In the genomic region with DNA sequence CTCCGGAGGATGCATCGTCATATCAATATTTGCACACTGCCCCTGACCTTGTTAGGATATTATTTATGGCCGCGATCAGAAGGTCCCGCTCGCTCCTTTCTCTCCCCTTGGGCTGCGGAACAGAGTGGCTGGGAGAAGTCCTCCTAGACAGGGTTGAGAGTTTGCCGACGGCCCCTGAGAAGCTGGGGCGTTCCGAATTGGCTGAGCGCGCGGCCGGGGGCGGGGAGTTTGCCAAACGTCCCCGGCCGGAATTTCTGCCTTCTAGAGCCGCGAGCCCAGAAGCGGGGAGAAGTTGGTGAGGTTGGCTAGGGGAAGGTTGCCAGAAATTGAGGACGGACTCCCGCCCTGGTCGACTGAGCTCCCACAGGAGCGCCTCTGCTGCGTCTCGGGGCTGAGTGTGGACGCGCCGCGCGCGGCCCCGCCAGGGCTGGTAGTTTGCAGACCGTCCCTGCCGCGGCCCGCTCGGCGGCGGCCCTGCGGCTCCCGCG, we compare ENCODE assay signal across 1 cellular context.
TF ChIP-seq lines count a peak whose summit lies in the region.

No MANE protein-coding gene starts in this region.

TF ChIP-seq in K562, 482 proteins besides CTCF, POLR2A, EP300 and RAD21 (continued from another document):
- TF ChIP-seq ZBTB1 (CRISPR knock-in tag; IDR thresholded peaks at IDR 0.05; ENCODE audit: borderline replicate concordance, low read depth) = 0 out of 2 replicates have a peak, but pooled peaks have one; percentile 62
- TF ChIP-seq, protein P1, sequence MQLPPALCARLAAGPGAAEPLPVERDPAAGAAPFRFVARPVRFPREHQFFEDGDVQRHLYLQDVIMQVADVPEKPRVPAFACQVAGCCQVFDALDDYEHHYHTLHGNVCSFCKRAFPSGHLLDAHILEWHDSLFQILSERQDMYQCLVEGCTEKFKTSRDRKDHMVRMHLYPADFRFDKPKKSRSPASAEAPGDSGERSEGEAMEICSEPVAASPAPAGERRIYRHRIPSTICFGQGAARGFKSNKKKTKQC (CRISPR knock-in tag; IDR thresholded peaks at IDR 0.05) = 0 out of 2 replicates have a peak, but pooled peaks have one; percentile 10
- TF ChIP-seq, protein P2, sequence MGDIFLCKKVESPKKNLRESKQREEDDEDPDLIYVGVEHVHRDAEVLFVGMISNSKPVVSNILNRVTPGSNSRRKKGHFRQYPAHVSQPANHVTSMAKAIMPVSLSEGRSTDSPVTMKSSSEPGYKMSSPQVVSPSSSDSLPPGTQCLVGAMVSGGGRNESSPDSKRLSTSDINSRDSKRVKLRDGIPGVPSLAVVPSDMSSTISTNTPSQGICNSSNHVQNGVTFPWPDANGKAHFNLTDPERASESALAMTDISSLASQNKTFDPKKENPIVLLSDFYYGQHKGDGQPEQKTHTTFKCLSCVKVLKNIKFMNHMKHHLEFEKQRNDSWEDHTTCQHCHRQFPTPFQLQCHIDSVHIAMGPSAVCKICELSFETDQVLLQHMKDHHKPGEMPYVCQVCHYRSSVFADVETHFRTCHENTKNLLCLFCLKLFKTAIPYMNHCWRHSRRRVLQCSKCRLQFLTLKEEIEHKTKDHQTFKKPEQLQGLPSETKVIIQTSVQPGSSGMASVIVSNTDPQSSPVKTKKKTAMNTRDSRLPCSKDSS (IDR thresholded peaks at IDR 0.05; ENCODE audit: low read depth, partially characterized antibody) = no peak
- TF ChIP-seq SMAD4 (CRISPR knock-in tag; conservative IDR thresholded peaks at IDR 0.05) = peak; percentile 72
- TF ChIP-seq MTF1 (CRISPR knock-in tag; IDR thresholded peaks at IDR 0.05; ENCODE audit: borderline replicate concordance) = no peak
- no peak for TF ChIP-seq MYBL2 (IDR thresholded peaks at IDR 0.05; ENCODE audit: low read depth)
- no peak for TF ChIP-seq MYBL2 (CRISPR knock-in tag; IDR thresholded peaks at IDR 0.05; ENCODE audit: borderline replicate concordance)
- TF ChIP-seq, protein P3, sequence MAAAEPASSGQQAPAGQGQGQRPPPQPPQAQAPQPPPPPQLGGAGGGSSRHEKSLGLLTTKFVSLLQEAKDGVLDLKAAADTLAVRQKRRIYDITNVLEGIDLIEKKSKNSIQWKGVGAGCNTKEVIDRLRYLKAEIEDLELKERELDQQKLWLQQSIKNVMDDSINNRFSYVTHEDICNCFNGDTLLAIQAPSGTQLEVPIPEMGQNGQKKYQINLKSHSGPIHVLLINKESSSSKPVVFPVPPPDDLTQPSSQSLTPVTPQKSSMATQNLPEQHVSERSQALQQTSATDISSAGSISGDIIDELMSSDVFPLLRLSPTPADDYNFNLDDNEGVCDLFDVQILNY (CRISPR knock-in tag; IDR thresholded peaks at IDR 0.05) = no peak
- TF ChIP-seq IFI16 (CRISPR knock-in tag; IDR thresholded peaks at IDR 0.05) = no peak
- TF ChIP-seq, protein P4, sequence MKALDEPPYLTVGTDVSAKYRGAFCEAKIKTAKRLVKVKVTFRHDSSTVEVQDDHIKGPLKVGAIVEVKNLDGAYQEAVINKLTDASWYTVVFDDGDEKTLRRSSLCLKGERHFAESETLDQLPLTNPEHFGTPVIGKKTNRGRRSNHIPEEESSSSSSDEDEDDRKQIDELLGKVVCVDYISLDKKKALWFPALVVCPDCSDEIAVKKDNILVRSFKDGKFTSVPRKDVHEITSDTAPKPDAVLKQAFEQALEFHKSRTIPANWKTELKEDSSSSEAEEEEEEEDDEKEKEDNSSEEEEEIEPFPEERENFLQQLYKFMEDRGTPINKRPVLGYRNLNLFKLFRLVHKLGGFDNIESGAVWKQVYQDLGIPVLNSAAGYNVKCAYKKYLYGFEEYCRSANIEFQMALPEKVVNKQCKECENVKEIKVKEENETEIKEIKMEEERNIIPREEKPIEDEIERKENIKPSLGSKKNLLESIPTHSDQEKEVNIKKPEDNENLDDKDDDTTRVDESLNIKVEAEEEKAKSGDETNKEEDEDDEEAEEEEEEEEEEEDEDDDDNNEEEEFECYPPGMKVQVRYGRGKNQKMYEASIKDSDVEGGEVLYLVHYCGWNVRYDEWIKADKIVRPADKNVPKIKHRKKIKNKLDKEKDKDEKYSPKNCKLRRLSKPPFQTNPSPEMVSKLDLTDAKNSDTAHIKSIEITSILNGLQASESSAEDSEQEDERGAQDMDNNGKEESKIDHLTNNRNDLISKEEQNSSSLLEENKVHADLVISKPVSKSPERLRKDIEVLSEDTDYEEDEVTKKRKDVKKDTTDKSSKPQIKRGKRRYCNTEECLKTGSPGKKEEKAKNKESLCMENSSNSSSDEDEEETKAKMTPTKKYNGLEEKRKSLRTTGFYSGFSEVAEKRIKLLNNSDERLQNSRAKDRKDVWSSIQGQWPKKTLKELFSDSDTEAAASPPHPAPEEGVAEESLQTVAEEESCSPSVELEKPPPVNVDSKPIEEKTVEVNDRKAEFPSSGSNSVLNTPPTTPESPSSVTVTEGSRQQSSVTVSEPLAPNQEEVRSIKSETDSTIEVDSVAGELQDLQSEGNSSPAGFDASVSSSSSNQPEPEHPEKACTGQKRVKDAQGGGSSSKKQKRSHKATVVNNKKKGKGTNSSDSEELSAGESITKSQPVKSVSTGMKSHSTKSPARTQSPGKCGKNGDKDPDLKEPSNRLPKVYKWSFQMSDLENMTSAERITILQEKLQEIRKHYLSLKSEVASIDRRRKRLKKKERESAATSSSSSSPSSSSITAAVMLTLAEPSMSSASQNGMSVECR (CRISPR knock-in tag; IDR thresholded peaks at IDR 0.05) = 0 out of 2 replicates have a peak, but pooled peaks have one; percentile 1
- TF ChIP-seq, protein P5, sequence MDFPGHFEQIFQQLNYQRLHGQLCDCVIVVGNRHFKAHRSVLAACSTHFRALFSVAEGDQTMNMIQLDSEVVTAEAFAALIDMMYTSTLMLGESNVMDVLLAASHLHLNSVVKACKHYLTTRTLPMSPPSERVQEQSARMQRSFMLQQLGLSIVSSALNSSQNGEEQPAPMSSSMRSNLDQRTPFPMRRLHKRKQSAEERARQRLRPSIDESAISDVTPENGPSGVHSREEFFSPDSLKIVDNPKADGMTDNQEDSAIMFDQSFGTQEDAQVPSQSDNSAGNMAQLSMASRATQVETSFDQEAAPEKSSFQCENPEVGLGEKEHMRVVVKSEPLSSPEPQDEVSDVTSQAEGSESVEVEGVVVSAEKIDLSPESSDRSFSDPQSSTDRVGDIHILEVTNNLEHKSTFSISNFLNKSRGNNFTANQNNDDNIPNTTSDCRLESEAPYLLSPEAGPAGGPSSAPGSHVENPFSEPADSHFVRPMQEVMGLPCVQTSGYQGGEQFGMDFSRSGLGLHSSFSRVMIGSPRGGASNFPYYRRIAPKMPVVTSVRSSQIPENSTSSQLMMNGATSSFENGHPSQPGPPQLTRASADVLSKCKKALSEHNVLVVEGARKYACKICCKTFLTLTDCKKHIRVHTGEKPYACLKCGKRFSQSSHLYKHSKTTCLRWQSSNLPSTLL (IDR thresholded peaks at IDR 0.05) = no peak
- TF ChIP-seq OTX1 (CRISPR knock-in tag; IDR thresholded peaks at IDR 0.05) = no peak
TF ChIP-seq in K562: peak in this region for 51.
